In the genomic region with DNA sequence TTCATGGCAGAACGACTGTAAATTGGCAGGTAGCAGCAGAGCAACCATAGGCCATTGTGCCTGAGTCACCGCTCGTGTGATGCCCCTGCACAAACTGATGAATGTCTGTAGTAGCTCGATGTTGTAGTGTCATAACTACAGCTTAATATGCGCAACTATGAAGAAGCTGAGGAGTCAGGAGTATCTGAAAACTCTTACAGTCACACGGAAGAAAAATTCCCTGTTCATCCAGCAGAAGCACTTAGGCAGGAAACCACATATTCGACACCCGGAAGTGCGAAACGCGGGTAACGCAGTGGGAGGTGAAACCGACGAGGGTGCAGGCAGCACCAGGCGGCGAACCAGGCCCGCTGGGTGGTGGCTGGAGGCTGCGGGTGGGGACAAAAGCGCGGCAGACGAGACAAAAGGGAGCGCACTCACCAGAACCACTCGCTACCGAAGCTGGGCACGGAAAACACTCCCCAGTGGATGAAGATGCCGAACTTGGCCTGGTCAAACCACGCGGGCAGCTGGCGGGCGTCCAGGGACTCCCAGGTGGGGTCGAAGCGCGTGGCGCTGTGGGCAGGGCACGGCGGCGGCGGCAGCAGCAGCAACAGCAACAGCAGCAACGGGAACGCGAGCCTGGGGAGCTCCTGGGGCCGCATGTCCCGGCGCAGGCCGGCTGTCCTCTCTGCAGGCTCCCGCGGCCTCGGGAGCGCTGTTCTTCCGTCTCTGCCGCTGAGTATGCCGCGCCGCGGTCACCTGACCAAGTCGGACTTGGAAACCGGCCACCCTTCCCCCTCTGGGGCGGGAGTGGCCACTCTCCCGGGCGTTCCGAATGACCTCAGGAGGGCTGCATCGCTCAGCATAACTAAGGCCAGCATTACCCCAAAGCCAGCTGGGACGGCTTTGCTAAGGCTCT, we compare ENCODE assay signal across 1 cellular context.
A peak's percentile ranks its signal among the peaks of the same experiment; 100 is the strongest.
TF ChIP-seq lines count a peak whose summit lies in the region.

FUCA2 (minus strand) TSS at position 730 of the 901 bp plus-strand sequence; CDS start at position 644, 86 bp downstream.

TF ChIP-seq in HepG2, 621 proteins besides CTCF, POLR2A, EP300 and RAD21 (continued from another document and continues in another):
- TF ChIP-seq PRDM15 (CRISPR knock-in tag; IDR thresholded peaks at IDR 0.05) (peak; percentile 52; the same call in 1 of the 2 replicates), ZNF335 (CRISPR knock-in tag; IDR thresholded peaks at IDR 0.05) (peak; percentile 49; the same call in 1 of the 2 replicates), TARDBP (CRISPR knock-in tag; IDR thresholded peaks at IDR 0.05) (peak; percentile 49), ZBTB43 (CRISPR knock-in tag; conservative IDR thresholded peaks at IDR 0.05) (peak; percentile 94), SMAD1 (CRISPR knock-in tag; IDR thresholded peaks at IDR 0.05; ENCODE audit: borderline replicate concordance, low read depth) (no peak), ZNF781 (CRISPR knock-in tag; IDR thresholded peaks at IDR 0.05; ENCODE audit: borderline replicate concordance, not compliant biosample characterization) (peak; percentile 86), ZNF225 (CRISPR knock-in tag; IDR thresholded peaks at IDR 0.05) (peak; percentile 87), ARNTL (CRISPR knock-in tag; IDR thresholded peaks at IDR 0.05) (no peak; the same call in none of the 2 replicates), ZNF331 (CRISPR knock-in tag; IDR thresholded peaks at IDR 0.05) (0 out of 2 replicates have a peak, but pooled peaks have one; percentile 75), HHEX (CRISPR knock-in tag; IDR thresholded peaks at IDR 0.05) (no peak; the same call in 1 of the 2 replicates), NR2F2 (IDR thresholded peaks at IDR 0.05; ENCODE audit: borderline replicate concordance, low read depth) (no peak), JDP2 (CRISPR knock-in tag; IDR thresholded peaks at IDR 0.05; ENCODE audit: borderline replicate concordance) (no peak), ZNF160 (CRISPR knock-in tag; IDR thresholded peaks at IDR 0.05) (peak; percentile 78; the same call in 1 of the 2 replicates), FOXA1 (IDR thresholded peaks at IDR 0.05) (no peak), FOXA1 (CRISPR knock-in tag; IDR thresholded peaks at IDR 0.05) (peak; percentile 5; the same call in 1 of the 2 replicates), ZNF275 (CRISPR knock-in tag; IDR thresholded peaks at IDR 0.05; ENCODE audit: borderline replicate concordance) (peak; percentile 68; the same call in 1 of the 2 replicates), AHR (CRISPR knock-in tag; IDR thresholded peaks at IDR 0.05) (peak; percentile 33; the same call in 1 of the 2 replicates), MXI1 (IDR thresholded peaks at IDR 0.05; ENCODE audit: borderline replicate concordance, low read depth, low read length) (peak; percentile 62), TCF7 (IDR thresholded peaks at IDR 0.05; ENCODE audit: low read depth) (no peak), CCAR2 (optimal IDR thresholded peaks at IDR 0.05; ENCODE audit: low read depth, low read length) (peak; percentile 19), SP1 (IDR thresholded peaks at IDR 0.05) (no peak), SP1 (CRISPR knock-in tag; IDR thresholded peaks at IDR 0.05) (peak; percentile 33; the same call in 1 of the 2 replicates), ZNF614 (CRISPR knock-in tag; IDR thresholded peaks at IDR 0.05; ENCODE audit: borderline replicate concordance) (0 out of 2 replicates have a peak, but pooled peaks have one; percentile 8), NFRKB (IDR thresholded peaks at IDR 0.05) (no peak), ZNF224 (CRISPR knock-in tag; IDR thresholded peaks at IDR 0.05) (peak; percentile 97), DZIP1 (CRISPR knock-in tag; IDR thresholded peaks at IDR 0.05) (peak; percentile 92; the same call in 1 of the 2 replicates), ZNF83 (CRISPR knock-in tag; IDR thresholded peaks at IDR 0.05; ENCODE audit: borderline replicate concordance) (no peak), ZNF10 (CRISPR knock-in tag; IDR thresholded peaks at IDR 0.05; ENCODE audit: borderline replicate concordance, low read depth) (no peak), HNRNPK (IDR thresholded peaks at IDR 0.05; ENCODE audit: low read depth, low read length, poor library complexity, severe bottlenecking) (peak; percentile 14)
- TF ChIP-seq, protein P1, sequence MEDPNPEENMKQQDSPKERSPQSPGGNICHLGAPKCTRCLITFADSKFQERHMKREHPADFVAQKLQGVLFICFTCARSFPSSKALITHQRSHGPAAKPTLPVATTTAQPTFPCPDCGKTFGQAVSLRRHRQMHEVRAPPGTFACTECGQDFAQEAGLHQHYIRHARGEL (CRISPR knock-in tag; IDR thresholded peaks at IDR 0.05), result no peak
- TF ChIP-seq, protein P2, sequence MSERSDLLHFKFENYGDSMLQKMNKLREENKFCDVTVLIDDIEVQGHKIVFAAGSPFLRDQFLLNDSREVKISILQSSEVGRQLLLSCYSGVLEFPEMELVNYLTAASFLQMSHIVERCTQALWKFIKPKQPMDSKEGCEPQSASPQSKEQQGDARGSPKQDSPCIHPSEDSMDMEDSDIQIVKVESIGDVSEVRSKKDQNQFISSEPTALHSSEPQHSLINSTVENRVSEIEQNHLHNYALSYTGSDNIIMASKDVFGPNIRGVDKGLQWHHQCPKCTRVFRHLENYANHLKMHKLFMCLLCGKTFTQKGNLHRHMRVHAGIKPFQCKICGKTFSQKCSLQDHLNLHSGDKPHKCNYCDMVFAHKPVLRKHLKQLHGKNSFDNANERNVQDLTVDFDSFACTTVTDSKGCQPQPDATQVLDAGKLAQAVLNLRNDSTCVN (CRISPR knock-in tag; IDR thresholded peaks at IDR 0.05; ENCODE audit: borderline replicate concordance), result peak; percentile 14; the same call in 1 of the 2 replicates
- TF ChIP-seq, protein P3, sequence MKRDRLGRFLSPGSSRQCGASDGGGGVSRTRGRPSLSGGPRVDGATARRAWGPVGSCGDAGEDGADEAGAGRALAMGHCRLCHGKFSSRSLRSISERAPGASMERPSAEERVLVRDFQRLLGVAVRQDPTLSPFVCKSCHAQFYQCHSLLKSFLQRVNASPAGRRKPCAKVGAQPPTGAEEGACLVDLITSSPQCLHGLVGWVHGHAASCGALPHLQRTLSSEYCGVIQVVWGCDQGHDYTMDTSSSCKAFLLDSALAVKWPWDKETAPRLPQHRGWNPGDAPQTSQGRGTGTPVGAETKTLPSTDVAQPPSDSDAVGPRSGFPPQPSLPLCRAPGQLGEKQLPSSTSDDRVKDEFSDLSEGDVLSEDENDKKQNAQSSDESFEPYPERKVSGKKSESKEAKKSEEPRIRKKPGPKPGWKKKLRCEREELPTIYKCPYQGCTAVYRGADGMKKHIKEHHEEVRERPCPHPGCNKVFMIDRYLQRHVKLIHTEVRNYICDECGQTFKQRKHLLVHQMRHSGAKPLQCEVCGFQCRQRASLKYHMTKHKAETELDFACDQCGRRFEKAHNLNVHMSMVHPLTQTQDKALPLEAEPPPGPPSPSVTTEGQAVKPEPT (CRISPR knock-in tag; IDR thresholded peaks at IDR 0.05; ENCODE audit: low read depth), result peak; percentile 83
